Comparison of ENCODE assay signal across 19 cellular contexts in genomic region chr6:29725981-29726380, GRCh38. TPM values are rescaled to one million over a fixed set of nuclear protein-coding genes. Genes with fewer than 3 reads are reported as not detected.
DNase-seq lines count a peak whose midpoint lies in the region; ATAC-seq and TF ChIP-seq lines count a peak whose summit lies in the region.
"Had no signal": no experiment of that assay in that cellular context is flagged by ENCODE, and none has a peak within 500 bp of the region (broad histone marks: within the 10 kb centered on the region; RNA-seq: fewer than 3 reads in every experiment).

No MANE protein-coding gene starts in this region.

- ATAC-seq in activated naive CD8-positive, alpha-beta T cell treated with anti-CD3 and anti-CD28 coated beads, Interleukin-2, amount 10 ng/mL, durations not matched to agents 7 days and 5 days (ENCODE audit: low read depth), result no peak
- ATAC-seq in GM21529 (IDR thresholded peaks at IDR 0.05; ENCODE audit: unreplicated experiment), result no peak
- ATAC-seq: A549 had no signal

- POLR2A ChIA-PET in activated naive CD8-positive, alpha-beta T cell treated with anti-CD3 and anti-CD28 coated beads, Interleukin-2, amount 10 ng/mL, durations not matched to agents 7 days and 5 days (lab: Charles Lee), result interaction anchor here (0.6 to 3.2 kb wide), 4 partner anchors 10 to 28 kb away, joined by 4 to 17 read pairs (median 6); no protein-coding TSS in a partner anchor

- intact Hi-C loops in activated CD4-positive, alpha-beta T cell treated with anti-CD3 and anti-CD28 coated beads, Interleukin-2, amount 10 ng/mL, durations not matched to agents 24 days and 14 days (cut with micrococcal nuclease), result loop anchor here (10.0 kb wide), 1 partner anchor 339 kb away; the partner anchor contains the start of genes POLR1H and PPP1R11

- no peaks in the 10 kb centered on the region for H3K9me3 ChIP-seq in neutrophil
- H3K9me3 ChIP-seq: A549, HAP-1, SJCRH30 had no signal

- H3K27me3 ChIP-seq in neutrophil, result no peaks in the 10 kb centered on the region
- H3K27me3 ChIP-seq: SJCRH30 had no signal

- H3K36me3 Mint-ChIP-seq in activated CD4-positive, alpha-beta T cell treated with anti-CD3 and anti-CD28 coated beads, Interleukin-2, amount 10 ng/mL, durations not matched to agents 24 days and 14 days (ENCODE audit: low read depth), result peaks cover 53% of the 10 kb centered on the region
- H3K36me3 Mint-ChIP-seq in activated naive CD8-positive, alpha-beta T cell treated with anti-CD3 and anti-CD28 coated beads, Interleukin-2, amount 10 ng/mL, durations not matched to agents 7 days and 5 days, result peaks cover 46% of the 10 kb centered on the region

- peak overlapping the region; percentile 98 for H3K4me3 Mint-ChIP-seq in activated CD4-positive, alpha-beta T cell treated with anti-CD3 and anti-CD28 coated beads, Interleukin-2, amount 10 ng/mL, durations not matched to agents 24 days and 14 days
- H3K4me3 Mint-ChIP-seq in activated naive CD8-positive, alpha-beta T cell treated with anti-CD3 and anti-CD28 coated beads, Interleukin-2, amount 10 ng/mL, durations not matched to agents 7 days and 5 days, result peak overlapping the region; percentile 94

- peaks cover 58% of the 10 kb centered on the region for H3K36me3 ChIP-seq in neutrophil
- H3K36me3 ChIP-seq: HAP-1, SJCRH30 had no signal

- H3K27ac ChIP-seq in neutrophil, result peak overlapping the region; percentile 29
- H3K27ac ChIP-seq: A549, SJCRH30 had no signal

- H3K4me3 ChIP-seq in GM08714 (ENCODE audit: low read length), result peak overlapping the region; percentile 13; the same call in 1 of the 2 replicates
- H3K4me3 ChIP-seq in neutrophil (ENCODE audit: low read depth in 1 of 2, low read length in 1 of 2), result peak overlapping the region in 1 of 2 experiments; percentile 20
- H3K4me3 ChIP-seq: A549, HAP-1, SJCRH30 had no signal

- no peak for DNase-seq in activated CD4-positive, alpha-beta T cell treated with anti-CD3 and anti-CD28 coated beads, Interleukin-2, amount 10 ng/mL, durations not matched to agents 24 days and 14 days
- DNase-seq in activated CD4-positive, alpha-beta T cell treated with anti-CD3 and anti-CD28 coated beads, Interleukin-2, amount 50 U/mL, for 1 hour, result no peak
- DNase-seq in activated naive CD8-positive, alpha-beta T cell treated with anti-CD3 and anti-CD28 coated beads, Interleukin-2, amount 10 ng/mL, durations not matched to agents 7 days and 5 days, result no peak
- DNase-seq in RKO (ENCODE audit: low spot score) (no peak), GM19240 (ENCODE audit: insufficient read length, low spot score) (no peak)
- DNase-seq: amniotic stem cell; mesenchymal stem cell; MM.1S; NCI-H2029; NCI-H510A; SJCRH30; stimulated activated CD4-positive, alpha-beta T cell treated with anti-CD3 and anti-CD28 coated beads, Interleukin-4, amount 100 ng/mL, for 4 hours had no signal

- no peak for TF ChIP-seq CTCF in neutrophil (IDR thresholded peaks at IDR 0.05)

- H3K27ac Mint-ChIP-seq in activated CD4-positive, alpha-beta T cell treated with anti-CD3 and anti-CD28 coated beads, Interleukin-2, amount 10 ng/mL, durations not matched to agents 24 days and 14 days, result peak overlapping the region; percentile 60
- H3K27ac Mint-ChIP-seq in activated naive CD8-positive, alpha-beta T cell treated with anti-CD3 and anti-CD28 coated beads, Interleukin-2, amount 10 ng/mL, durations not matched to agents 7 days and 5 days, result peak overlapping the region; percentile 26

- H3K27me3 Mint-ChIP-seq in activated CD4-positive, alpha-beta T cell treated with anti-CD3 and anti-CD28 coated beads, Interleukin-2, amount 10 ng/mL, durations not matched to agents 24 days and 14 days, result no peaks in the 10 kb centered on the region
- no peaks in the 10 kb centered on the region for H3K27me3 Mint-ChIP-seq in activated naive CD8-positive, alpha-beta T cell treated with anti-CD3 and anti-CD28 coated beads, Interleukin-2, amount 10 ng/mL, durations not matched to agents 7 days and 5 days

- peaks cover 22 to 32% of the 10 kb centered on the region in 2 experiments for H3K4me1 ChIP-seq in neutrophil (ENCODE audit: control insufficient read depth in 1 of 2, insufficient read depth in 1 of 2, low read depth in 1 of 2, low read length in 1 of 2)
- H3K4me1 ChIP-seq: A549, HAP-1, SJCRH30 had no signal

- peaks cover 57% of the 10 kb centered on the region for H3K4me1 Mint-ChIP-seq in activated CD4-positive, alpha-beta T cell treated with anti-CD3 and anti-CD28 coated beads, Interleukin-2, amount 10 ng/mL, durations not matched to agents 24 days and 14 days
- peaks cover 44% of the 10 kb centered on the region for H3K4me1 Mint-ChIP-seq in activated naive CD8-positive, alpha-beta T cell treated with anti-CD3 and anti-CD28 coated beads, Interleukin-2, amount 10 ng/mL, durations not matched to agents 7 days and 5 days

- no peaks in the 10 kb centered on the region for H3K9me3 Mint-ChIP-seq in activated CD4-positive, alpha-beta T cell treated with anti-CD3 and anti-CD28 coated beads, Interleukin-2, amount 10 ng/mL, durations not matched to agents 24 days and 14 days
- no peaks in the 10 kb centered on the region for H3K9me3 Mint-ChIP-seq in activated naive CD8-positive, alpha-beta T cell treated with anti-CD3 and anti-CD28 coated beads, Interleukin-2, amount 10 ng/mL, durations not matched to agents 7 days and 5 days

RNA-seq across cellular contexts. Expression of gene HLA-F, which starts 2.7 kb away (rescaled TPM):
- total RNA-seq in activated CD4-positive, alpha-beta T cell treated with anti-CD3 and anti-CD28 coated beads, Interleukin-2, amount 10 ng/mL, durations not matched to agents 24 days and 14 days, result 254 and 270 TPM in 2 replicates
- 100 to 1,000 TPM; 502 to 534 TPM for total RNA-seq in activated naive CD8-positive, alpha-beta T cell treated with anti-CD3 and anti-CD28 coated beads, Interleukin-2, amount 10 ng/mL, durations not matched to agents 7 days and 5 days
- total RNA-seq: SJCRH30 had no signal

RNA-seq across cellular contexts. Expression of gene ZFP57, which starts 45.0 kb away (rescaled TPM):
- total RNA-seq in activated CD4-positive, alpha-beta T cell treated with anti-CD3 and anti-CD28 coated beads, Interleukin-2, amount 10 ng/mL, durations not matched to agents 24 days and 14 days, result 2.0 and 2.7 TPM in 2 replicates
- total RNA-seq in activated naive CD8-positive, alpha-beta T cell treated with anti-CD3 and anti-CD28 coated beads, Interleukin-2, amount 10 ng/mL, durations not matched to agents 7 days and 5 days, result 10 to 100 TPM; 12.3 to 13.5 TPM
- total RNA-seq: chondrocyte, SJCRH30, urinary bladder had no signal
